14 cellular contexts compared by ENCODE assay signal in the genomic region with DNA sequence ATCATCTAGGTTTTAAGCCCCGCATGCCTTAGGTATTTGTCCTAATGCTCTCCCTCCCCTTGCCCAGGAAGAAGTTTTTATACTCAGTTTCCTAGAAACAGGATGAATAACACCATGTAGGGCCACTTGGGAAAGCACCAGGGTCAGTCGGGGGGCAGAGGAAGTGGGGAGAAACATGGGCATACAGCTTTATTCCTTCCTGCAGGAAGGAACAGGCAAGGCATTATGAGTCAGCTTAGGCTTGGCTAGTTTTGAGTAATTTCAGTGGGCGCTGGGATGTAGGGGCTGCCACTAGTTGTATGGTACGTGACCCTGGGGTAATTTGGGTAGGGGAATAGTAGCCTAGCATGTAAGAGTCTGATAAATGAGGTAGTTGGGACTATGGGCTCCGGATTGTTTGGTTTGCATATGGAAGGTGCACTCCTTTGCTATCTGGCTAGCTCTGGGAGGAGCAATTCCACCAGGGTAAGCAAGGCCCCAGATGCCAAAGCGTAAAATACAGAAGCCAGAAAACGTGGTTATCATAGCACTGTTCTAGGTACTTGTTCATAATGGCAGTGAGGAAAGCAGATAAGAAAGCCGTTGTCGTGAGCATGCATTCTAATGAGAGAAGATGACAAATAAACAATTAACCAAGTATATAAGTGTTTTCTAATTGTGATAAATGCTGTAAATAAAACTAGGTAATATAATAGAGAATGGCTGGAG. TPM values are rescaled to one million over a fixed set of nuclear protein-coding genes. Genes with fewer than 3 reads are reported as not detected.
DNase-seq lines count a peak whose midpoint lies in the region; ATAC-seq and TF ChIP-seq lines count a peak whose summit lies in the region.
"Had no signal": no experiment of that assay in that cellular context is flagged by ENCODE, and none has a peak within 500 bp of the region (broad histone marks: within the 10 kb centered on the region; RNA-seq: fewer than 3 reads in every experiment).

No MANE protein-coding gene starts in this region.

- ATAC-seq in activated T-helper 17 cell treated with anti-CD3 and anti-CD28 coated beads, Interleukin-2, amount 50 U/mL, for 72 hours (replicated peaks) = peak; percentile 86
- ATAC-seq: naive thymus-derived CD8-positive, alpha-beta T cell had no signal

- no peaks in the 10 kb centered on the region for H3F3A ChIP-seq in smooth muscle cell (ENCODE audit: low read depth)

- H3K4me3 ChIP-seq in GM12865 (ENCODE audit: low read depth, low read length) (no peak overlapping the region), smooth muscle cell (no peak overlapping the region)
- H3K4me3 ChIP-seq: tibial nerve had no signal

- in situ Hi-C loops in ACHN (cut with HindIII; ENCODE audit: low pct_ligation_motif_present, low pct_unique_long_range_greater_than_20kb, low sequenced_read_pairs) = no loop called here

- H3K27ac Mint-ChIP-seq in activated T-helper 17 cell treated with anti-CD3 and anti-CD28 coated beads, Interleukin-2, amount 50 U/mL, for 72 hours = peak overlapping the region; percentile 17

- peaks cover 14% of the 10 kb centered on the region for H4K20me1 ChIP-seq in smooth muscle cell (ENCODE audit: low read depth)

- no peaks in the 10 kb centered on the region for H3K27me3 Mint-ChIP-seq in activated T-helper 17 cell treated with anti-CD3 and anti-CD28 coated beads, Interleukin-2, amount 50 U/mL, for 72 hours
- H3K27me3 Mint-ChIP-seq: naive thymus-derived CD8-positive, alpha-beta T cell had no signal

- no peaks in the 10 kb centered on the region for H3K9me3 Mint-ChIP-seq in activated T-helper 17 cell treated with anti-CD3 and anti-CD28 coated beads, Interleukin-2, amount 50 U/mL, for 72 hours
- H3K9me3 Mint-ChIP-seq: naive thymus-derived CD8-positive, alpha-beta T cell had no signal

- peaks cover 9% of the 10 kb centered on the region for H3K79me2 ChIP-seq in smooth muscle cell (ENCODE audit: low read depth)

- H3K4me2 ChIP-seq in smooth muscle cell = no peak overlapping the region

- H3K9ac ChIP-seq in smooth muscle cell (ENCODE audit: low read depth) = no peak overlapping the region

- H3K4me3 Mint-ChIP-seq in activated T-helper 17 cell treated with anti-CD3 and anti-CD28 coated beads, Interleukin-2, amount 50 U/mL, for 72 hours = peak overlapping the region; percentile 42
- H3K4me3 Mint-ChIP-seq: naive thymus-derived CD8-positive, alpha-beta T cell had no signal

- TF ChIP-seq CTCF in GM12865 (IDR thresholded peaks at IDR 0.05; ENCODE audit: insufficient read depth, low read depth, low read length, missing control alignments) (no peak), smooth muscle cell (IDR thresholded peaks at IDR 0.05; ENCODE audit: borderline replicate concordance, insufficient read depth, poor library complexity, severe bottlenecking) (no peak)

- 90% methylated on average over 9 of the region's 9 CpGs for WGBS in smooth muscle cell (ENCODE audit: low lambda C conversion rate)

- no peak overlapping the region for H2AFZ ChIP-seq in smooth muscle cell (ENCODE audit: low read depth)

- peak; percentile 69 for DNase-seq in ACHN
- DNase-seq in GM12865 (ENCODE audit: low read depth) = peak; percentile 26
- DNase-seq in iris pigment epithelial cell (ENCODE audit: low read depth) = peak; percentile 79
- DNase-seq in SW480 (ENCODE audit: low spot score) = no peak
- no peak for DNase-seq in smooth muscle cell (lab: John Stamatoyannopoulos, UW; ENCODE audit: unreplicated experiment)
- no peak for DNase-seq in NCI-H128 (lab: John Stamatoyannopoulos, UW; ENCODE audit: unreplicated experiment)
- DNase-seq in SIG-M5 treated with dmso at 0.1 percent for 504 hours (lab: John Stamatoyannopoulos, UW; ENCODE audit: unreplicated experiment) = no peak
- DNase-seq: central memory CD4-positive, alpha-beta T cell; COR-L47; naive thymus-derived CD8-positive, alpha-beta T cell; NCI-H1930; stimulated activated CD4-positive, alpha-beta T cell treated with anti-CD3 and anti-CD28 coated beads, Interleukin-4, amount 100 ng/mL, for 24 hours had no signal

- H3K4me1 Mint-ChIP-seq in activated T-helper 17 cell treated with anti-CD3 and anti-CD28 coated beads, Interleukin-2, amount 50 U/mL, for 72 hours = peaks cover 22% of the 10 kb centered on the region

- H3K36me3 Mint-ChIP-seq in activated T-helper 17 cell treated with anti-CD3 and anti-CD28 coated beads, Interleukin-2, amount 50 U/mL, for 72 hours (ENCODE audit: low read depth) = no peaks in the 10 kb centered on the region

- no peak overlapping the region for H3K27ac ChIP-seq in smooth muscle cell (ENCODE audit: low read depth)

- no peaks in the 10 kb centered on the region for H3K27me3 ChIP-seq in smooth muscle cell (ENCODE audit: low read depth)
- H3K27me3 ChIP-seq: tibial nerve had no signal

- H3K4me1 ChIP-seq in smooth muscle cell (ENCODE audit: low read depth) = peaks cover 5% of the 10 kb centered on the region

- no peaks in the 10 kb centered on the region for H3K36me3 ChIP-seq in smooth muscle cell (ENCODE audit: low read depth)
- H3K36me3 ChIP-seq: tibial nerve had no signal

- no peaks in the 10 kb centered on the region for H3K9me3 ChIP-seq in smooth muscle cell (replicated peaks; ENCODE audit: low read depth)
- H3K9me3 ChIP-seq: tibial nerve had no signal

RNA-seq across cellular contexts. Expression of a gene that starts 24.8 kb away (rescaled TPM):
- 10 to 100 TPM; 13.0 to 17.0 TPM for total RNA-seq in activated T-helper 17 cell treated with anti-CD3 and anti-CD28 coated beads, Interleukin-2, amount 50 U/mL, for 72 hours
- total RNA-seq in smooth muscle cell = 16.8 and 25.7 TPM in 2 replicates
- 6.8 and 14.0 TPM in 2 replicates for polyA plus RNA-seq in smooth muscle cell

Comparison
In these comparisons a context has a peak if more than half of its experiments do, and no peak if none do; other contexts are left out.
1. DNase-seq: peak in ACHN (single experiment), GM12865 (single experiment) and iris pigment epithelial cell (single experiment); none in SW480 (single experiment), smooth muscle cell (single experiment), NCI-H128 (single experiment) and SIG-M5 treated with dmso at 0.1 percent for 504 hours (single experiment).